24 cellular contexts compared by ENCODE assay signal in the genomic region with DNA sequence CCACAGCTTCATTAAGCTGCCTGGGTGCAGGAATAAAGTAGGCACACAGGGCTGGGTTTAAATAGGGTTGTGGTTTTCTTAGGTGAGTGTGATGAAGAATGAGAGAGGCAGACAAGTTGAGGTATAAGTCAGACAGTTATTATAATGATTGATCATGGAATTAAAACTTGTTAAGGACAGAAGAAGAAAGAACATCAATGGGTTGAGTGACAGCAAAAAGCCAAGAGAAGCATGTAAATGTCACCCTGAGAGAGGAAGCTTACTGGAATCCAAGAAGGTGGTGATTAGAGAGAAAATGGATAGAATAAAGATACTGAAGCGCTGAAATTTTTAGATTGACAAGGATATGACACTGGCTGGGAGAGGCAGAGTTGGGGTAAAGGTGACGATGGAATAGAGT.
"Had no signal": no experiment of that assay in that cellular context is flagged by ENCODE, and none has a peak within 500 bp of the region (broad histone marks: within the 10 kb centered on the region; RNA-seq: fewer than 3 reads in every experiment).

No MANE protein-coding gene starts in this region.

- H3K4me3 ChIP-seq: colonic mucosa, coronary artery, dorsolateral prefrontal cortex, esophagus muscularis mucosa, esophagus squamous epithelium, gastrocnemius medialis, gastroesophageal sphincter, heart left ventricle, heart right ventricle had no signal

- H3K4me1 ChIP-seq: colonic mucosa, esophagus muscularis mucosa, esophagus squamous epithelium, foreskin keratinocyte, gastrocnemius medialis, gastroesophageal sphincter, heart left ventricle, heart right ventricle had no signal

- H3K27ac ChIP-seq: colonic mucosa, coronary artery, dorsolateral prefrontal cortex, epithelial cell of prostate, esophagus muscularis mucosa, esophagus squamous epithelium, foreskin keratinocyte, gastrocnemius medialis, gastroesophageal sphincter, heart left ventricle, heart right ventricle had no signal

- H3K27me3 Mint-ChIP-seq: dendritic cell treated with granulocyte-macrophage colony-stimulating factor and Interleukin-4, amounts not matched to agents 40 ng/mL and 50 ng/mL, for 4 days; effector memory CD8-positive, alpha-beta T cell had no signal

- ATAC-seq: effector memory CD8-positive, alpha-beta T cell; esophagus mucosa; foreskin keratinocyte; gastrocnemius medialis; gastroesophageal sphincter; heart left ventricle; heart right ventricle had no signal

- H3K9me3 ChIP-seq: colonic mucosa, esophagus muscularis mucosa, esophagus squamous epithelium, gastrocnemius medialis, gastroesophageal sphincter had no signal

- DNase-seq: colonic mucosa; cortex of kidney; dermis blood vessel endothelial cell; dorsolateral prefrontal cortex; effector CD4-positive, alpha-beta T cell; effector CD8-positive, alpha-beta T cell; effector memory CD4-positive, alpha-beta T cell; effector memory CD8-positive, alpha-beta T cell; endodermal cell; erythroblast; esophagus squamous epithelium; foreskin fibroblast; foreskin keratinocyte; foreskin melanocyte; gastrocnemius medialis; glutamatergic neuron; heart left ventricle; heart right ventricle had no signal

- H3K4me1 Mint-ChIP-seq: endodermal cell had no signal

- H3K27me3 ChIP-seq: colonic mucosa, dorsolateral prefrontal cortex, esophagus muscularis mucosa, esophagus squamous epithelium, foreskin keratinocyte, gastrocnemius medialis, gastroesophageal sphincter, heart left ventricle, heart right ventricle had no signal

- H3K36me3 ChIP-seq: colonic mucosa, esophagus muscularis mucosa, esophagus squamous epithelium, gastrocnemius medialis, gastroesophageal sphincter, heart left ventricle, heart right ventricle had no signal

- H3K27ac Mint-ChIP-seq: dendritic cell treated with granulocyte-macrophage colony-stimulating factor and Interleukin-4, amounts not matched to agents 40 ng/mL and 50 ng/mL, for 4 days; effector memory CD8-positive, alpha-beta T cell; endodermal cell had no signal

- H3K4me3 Mint-ChIP-seq: dendritic cell treated with granulocyte-macrophage colony-stimulating factor and Interleukin-4, amounts not matched to agents 40 ng/mL and 50 ng/mL, for 4 days; effector memory CD8-positive, alpha-beta T cell; endodermal cell had no signal

- H3K9me3 Mint-ChIP-seq: dendritic cell treated with granulocyte-macrophage colony-stimulating factor and Interleukin-4, amounts not matched to agents 40 ng/mL and 50 ng/mL, for 4 days; effector memory CD8-positive, alpha-beta T cell; endodermal cell had no signal
